8 cellular contexts compared by ENCODE assay signal in genomic region chr13:32315255-32316029, GRCh38. TPM values are rescaled to one million over a fixed set of nuclear protein-coding genes. Genes with fewer than 3 reads are reported as not detected.
DNase-seq lines count a peak whose midpoint lies in the region; ATAC-seq and TF ChIP-seq lines count a peak whose summit lies in the region.

A gene with protein sequence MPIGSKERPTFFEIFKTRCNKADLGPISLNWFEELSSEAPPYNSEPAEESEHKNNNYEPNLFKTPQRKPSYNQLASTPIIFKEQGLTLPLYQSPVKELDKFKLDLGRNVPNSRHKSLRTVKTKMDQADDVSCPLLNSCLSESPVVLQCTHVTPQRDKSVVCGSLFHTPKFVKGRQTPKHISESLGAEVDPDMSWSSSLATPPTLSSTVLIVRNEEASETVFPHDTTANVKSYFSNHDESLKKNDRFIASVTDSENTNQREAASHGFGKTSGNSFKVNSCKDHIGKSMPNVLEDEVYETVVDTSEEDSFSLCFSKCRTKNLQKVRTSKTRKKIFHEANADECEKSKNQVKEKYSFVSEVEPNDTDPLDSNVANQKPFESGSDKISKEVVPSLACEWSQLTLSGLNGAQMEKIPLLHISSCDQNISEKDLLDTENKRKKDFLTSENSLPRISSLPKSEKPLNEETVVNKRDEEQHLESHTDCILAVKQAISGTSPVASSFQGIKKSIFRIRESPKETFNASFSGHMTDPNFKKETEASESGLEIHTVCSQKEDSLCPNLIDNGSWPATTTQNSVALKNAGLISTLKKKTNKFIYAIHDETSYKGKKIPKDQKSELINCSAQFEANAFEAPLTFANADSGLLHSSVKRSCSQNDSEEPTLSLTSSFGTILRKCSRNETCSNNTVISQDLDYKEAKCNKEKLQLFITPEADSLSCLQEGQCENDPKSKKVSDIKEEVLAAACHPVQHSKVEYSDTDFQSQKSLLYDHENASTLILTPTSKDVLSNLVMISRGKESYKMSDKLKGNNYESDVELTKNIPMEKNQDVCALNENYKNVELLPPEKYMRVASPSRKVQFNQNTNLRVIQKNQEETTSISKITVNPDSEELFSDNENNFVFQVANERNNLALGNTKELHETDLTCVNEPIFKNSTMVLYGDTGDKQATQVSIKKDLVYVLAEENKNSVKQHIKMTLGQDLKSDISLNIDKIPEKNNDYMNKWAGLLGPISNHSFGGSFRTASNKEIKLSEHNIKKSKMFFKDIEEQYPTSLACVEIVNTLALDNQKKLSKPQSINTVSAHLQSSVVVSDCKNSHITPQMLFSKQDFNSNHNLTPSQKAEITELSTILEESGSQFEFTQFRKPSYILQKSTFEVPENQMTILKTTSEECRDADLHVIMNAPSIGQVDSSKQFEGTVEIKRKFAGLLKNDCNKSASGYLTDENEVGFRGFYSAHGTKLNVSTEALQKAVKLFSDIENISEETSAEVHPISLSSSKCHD (N-terminal part only) (plus strand): TSS chr13:32315508. CDS start chr13:32316461, 953 bp downstream.
Gene ZAR1L, minus strand, starts transcription at chr13:32315363. Its CDS starts 3,438 bp downstream, at chr13:32311925.

- intact Hi-C loops in left ventricle myocardium superior (cut with micrococcal nuclease) (loop anchor here (10.0 kb wide), 1 partner anchor 491 kb away; no protein-coding TSS in a partner anchor), prostate gland (cut with DNase I) (loop anchor here (10.0 kb wide), 1 partner anchor 219 kb away; the partner anchor contains the start of gene N4BP2L2)

- in situ Hi-C loops in GM13976 (cut with MboI; ENCODE audit: low sequenced_read_pairs, unreplicated experiment): loop anchor here (10.0 kb wide), 2 partner anchors 291 to 401 kb away; no protein-coding TSS in a partner anchor

- H3K4me1 ChIP-seq in prostate gland (replicated peaks): no peaks in the 10 kb centered on the region

- H3K36me3 ChIP-seq in prostate gland: no peaks in the 10 kb centered on the region

- peak within 1 kb of the TSS; percentile 86 to 90 for H3K27ac ChIP-seq in prostate gland

- DNase-seq in GM13976 (ENCODE audit: low spot score) (peak; percentile 89), NCI-H1105 treated with DMSO at 0.1 percent for 48 hours (lab: John Stamatoyannopoulos, UW) (peak; percentile 58), T-helper 1 cell (peak; percentile 73 to 95 (median 81)), amniotic stem cell (lab: John Stamatoyannopoulos, UW) (peak; percentile 77), left ventricle myocardium superior (peak; percentile 96), prostate gland (ENCODE audit: low spot score) (peak; percentile 82), ureter (ENCODE audit: low spot score) (peak; percentile 91)

- ATAC-seq in HG02678 (IDR thresholded peaks at IDR 0.05; ENCODE audit: unreplicated experiment) (peak; percentile 94), left ventricle myocardium superior (peak; percentile 98)

- H3K27me3 ChIP-seq in prostate gland (replicated peaks; ENCODE audit: insufficient read depth): no peaks in the 10 kb centered on the region

- peak within 1 kb of the TSS; percentile 50 to 61 for H3K4me3 ChIP-seq in prostate gland

- peak; percentile 83 for TF ChIP-seq POLR2A in prostate gland (IDR thresholded peaks at IDR 0.05)

- H3K9me3 ChIP-seq in prostate gland: no peaks in the 10 kb centered on the region

- no peak for TF ChIP-seq CTCF in GM13976 (IDR thresholded peaks at IDR 0.05; ENCODE audit: borderline replicate concordance, control extremely low read depth, extremely low read depth, insufficient read depth, missing control alignments)
- peak in 1 of 4 experiments; percentile 26 for TF ChIP-seq CTCF in prostate gland (IDR thresholded peaks at IDR 0.05)

- under 1% methylated on average over 52 of the region's 60 CpGs for WGBS in prostate gland

RNA-seq across cellular contexts. Expression of the first gene that starts in this region (rescaled TPM):
- total RNA-seq in left ventricle myocardium superior (0.64 TPM), prostate gland (1 to 10 TPM; 1.8 to 6.6 TPM), ureter (2.1 TPM)

RNA-seq across cellular contexts. Expression of gene ZAR1L, which starts in this region (rescaled TPM):
- total RNA-seq in left ventricle myocardium superior: not detected
- not detected for total RNA-seq in prostate gland
- total RNA-seq in ureter: not detected

Comparison
In these comparisons a context has a peak if more than half of its experiments do, and no peak if none do; other contexts are left out.
1. Peak in every context shown above with its lines: DNase-seq, ATAC-seq, H3K4me3 ChIP-seq and H3K27ac ChIP-seq.
2. Peak in DNase-seq and ATAC-seq in left ventricle myocardium superior; RNA of the genes that start here not detected or under 1 TPM.